In genomic region chr3:49787182-49787464, GRCh38 we compare ENCODE assay signal across 8 cellular contexts. TPM values are rescaled to one million over a fixed set of nuclear protein-coding genes. Genes with fewer than 3 reads are reported as not detected.
DNase-seq lines count a peak whose midpoint lies in the region; ATAC-seq and TF ChIP-seq lines count a peak whose summit lies in the region.

No MANE protein-coding gene starts in this region.

- intact Hi-C loops in heart left ventricle (cut with DNase I) (loop anchor here in 2 of 10 donors (5.0 kb wide), 1 partner anchor 65 kb away; the partner anchor contains the start of gene GMPPB (in 2 of the 2)), Right ventricle myocardium superior (cut with DNase I) (no loop called here), body of pancreas (cut with DNase I) (no loop called here), upper lobe of right lung (cut with DNase I) (no loop called here)

- no peaks in the 10 kb centered on the region for H3K27me3 Mint-ChIP-seq in mesothelial cell of epicardium (ENCODE audit: low read depth)

- peaks cover 4% of the 10 kb centered on the region for H3K36me3 Mint-ChIP-seq in mesothelial cell of epicardium

- H3K4me1 ChIP-seq in heart left ventricle: peaks cover 0 to 36% (median 26%) of the 10 kb centered on the region in 12 donors
- H3K4me1 ChIP-seq in body of pancreas: peaks cover 40% of the 10 kb centered on the region
- peaks cover 30% of the 10 kb centered on the region for H3K4me1 ChIP-seq in upper lobe of right lung

- TF ChIP-seq CTCF in heart left ventricle (IDR thresholded peaks at IDR 0.05) (no peak), body of pancreas (IDR thresholded peaks at IDR 0.05) (no peak), mesothelial cell of epicardium (IDR thresholded peaks at IDR 0.05; ENCODE audit: unreplicated experiment) (no peak), upper lobe of right lung (IDR thresholded peaks at IDR 0.05) (no peak)

- DNase-seq in heart left ventricle (no peak), Right ventricle myocardium superior (no peak), body of pancreas (no peak), mesothelial cell of epicardium (ENCODE audit: low spot score in 2 of 2, unreplicated experiment in 2 of 2) (no peak), upper lobe of right lung (peak; percentile 65), RPMI8226 (no peak), 8988T (no peak)

- H3K4me1 Mint-ChIP-seq in mesothelial cell of epicardium: peaks cover 28% of the 10 kb centered on the region

- H3K36me3 ChIP-seq in heart left ventricle (peaks cover 0 to 26% (median 7%) of the 10 kb centered on the region in 9 donors), body of pancreas (replicated peaks in 1 of 2; ENCODE audit: insufficient read depth in 1 of 2, low read depth in 2 of 2) (no peaks in the 10 kb centered on the region), upper lobe of right lung (no peaks in the 10 kb centered on the region)

- no peak for ATAC-seq in heart left ventricle
- no peak for ATAC-seq in Right ventricle myocardium superior (ENCODE audit: poor library complexity)
- ATAC-seq in body of pancreas: no peak
- no peak for ATAC-seq in upper lobe of right lung
- ATAC-seq in HG02623 (IDR thresholded peaks at IDR 0.05; ENCODE audit: unreplicated experiment): no peak

- peak overlapping the region in 10 of 12 donors; percentile 73 to 98 (median 94) for H3K4me3 ChIP-seq in heart left ventricle
- H3K4me3 ChIP-seq in body of pancreas: no peak overlapping the region
- peak overlapping the region; percentile 72 for H3K4me3 ChIP-seq in upper lobe of right lung

- peak overlapping the region; percentile 84 for H3K4me3 Mint-ChIP-seq in mesothelial cell of epicardium

- H3K27me3 ChIP-seq in heart left ventricle (no peaks in the 10 kb centered on the region), body of pancreas (no peaks in the 10 kb centered on the region), upper lobe of right lung (no peaks in the 10 kb centered on the region)

- peak overlapping the region; percentile 97 for H3K27ac Mint-ChIP-seq in mesothelial cell of epicardium

- no peaks in the 10 kb centered on the region for H3K9me3 Mint-ChIP-seq in mesothelial cell of epicardium

- 60 to 73% (median 68%) methylated on average over 3 of the region's 3 CpGs for WGBS in heart left ventricle, 4 donors
- WGBS in body of pancreas, 2 donors: 79 to 84% methylated on average over 3 of the region's 3 CpGs

- no peak for TF ChIP-seq POLR2A in heart left ventricle (IDR thresholded peaks at IDR 0.05)
- TF ChIP-seq POLR2A in body of pancreas (IDR thresholded peaks at IDR 0.05): no peak

- H3K27ac ChIP-seq in heart left ventricle: peak overlapping the region; percentile 79 to 99 (median 94)
- peak overlapping the region; percentile 88 to 99 (median 96) for H3K27ac ChIP-seq in body of pancreas
- peak overlapping the region; percentile 86 for H3K27ac ChIP-seq in upper lobe of right lung

- H3K9me3 ChIP-seq in heart left ventricle: no peaks in the 10 kb centered on the region
- no peaks in the 10 kb centered on the region for H3K9me3 ChIP-seq in body of pancreas
- no peaks in the 10 kb centered on the region for H3K9me3 ChIP-seq in upper lobe of right lung

RNA-seq across cellular contexts. Expression of gene IP6K1, which starts 0.8 kb away (rescaled TPM):
- total RNA-seq in heart left ventricle: 10 to 100 TPM; 12.6 to 36.6 (median 20.4) TPM
- 10 to 100 TPM in 1 of 2 donors, 1 to 10 TPM in 1; 8.9 to 29.3 TPM for polyA plus RNA-seq in heart left ventricle
- 14.8 TPM for total RNA-seq in Right ventricle myocardium superior
- total RNA-seq in body of pancreas: 10 to 100 TPM; 19.8 to 27.5 TPM
- total RNA-seq in mesothelial cell of epicardium: 41.7 to 46.4 TPM (median 46.4 TPM) in 3 replicates
- 39.5 TPM for total RNA-seq in upper lobe of right lung

RNA-seq across cellular contexts. Expression of gene CDHR4, which starts 12.6 kb away (rescaled TPM):
- not detected for total RNA-seq in heart left ventricle
- polyA plus RNA-seq in heart left ventricle: not detected
- not detected for total RNA-seq in Right ventricle myocardium superior
- under 1 TPM in 1 of 2 donors, not detected in 1; 0.26 TPM for total RNA-seq in body of pancreas
- 0.27 to 0.42 TPM in 2 of 3 replicates, not detected in the other for total RNA-seq in mesothelial cell of epicardium
- total RNA-seq in upper lobe of right lung: not detected

RNA-seq across cellular contexts. Expression of gene INKA1, which starts 15.9 kb away (rescaled TPM):
- total RNA-seq in heart left ventricle (1 to 10 TPM; 1.1 to 5.0 (median 3.3) TPM), Right ventricle myocardium superior (2.9 TPM), body of pancreas (1 to 10 TPM in 1 of 2 donors, not detected in 1; 2.6 TPM), mesothelial cell of epicardium (7.7 to 9.4 TPM (median 8.4 TPM) in 3 replicates), upper lobe of right lung (6.6 TPM)
- 1 to 10 TPM; 3.0 to 4.2 TPM for polyA plus RNA-seq in heart left ventricle

RNA-seq across cellular contexts. Expression of gene UBA7, which starts 26.6 kb away (rescaled TPM):
- total RNA-seq in heart left ventricle (10 to 100 TPM; 13.7 to 72.1 (median 22.1) TPM), Right ventricle myocardium superior (19.7 TPM), body of pancreas (10 to 100 TPM; 39.2 to 86.4 TPM), mesothelial cell of epicardium (133 to 144 TPM (median 139 TPM) in 3 replicates), upper lobe of right lung (110 TPM)
- polyA plus RNA-seq in heart left ventricle: 10 to 100 TPM in 1 of 2 donors, 1 to 10 TPM in 1; 8.5 to 22.8 TPM

Comparison
In these comparisons a context has a peak if more than half of its experiments do, and no peak if none do; other contexts are left out.
1. H3K4me3 ChIP-seq: peak in heart left ventricle (10 of 12) and upper lobe of right lung (single experiment); none in body of pancreas (0 of 2).
2. Peak in every context shown above with its lines, with median percentiles within 50 percentile points of each other: H3K27ac ChIP-seq.